10 cellular contexts compared by ENCODE assay signal in the genomic region with DNA sequence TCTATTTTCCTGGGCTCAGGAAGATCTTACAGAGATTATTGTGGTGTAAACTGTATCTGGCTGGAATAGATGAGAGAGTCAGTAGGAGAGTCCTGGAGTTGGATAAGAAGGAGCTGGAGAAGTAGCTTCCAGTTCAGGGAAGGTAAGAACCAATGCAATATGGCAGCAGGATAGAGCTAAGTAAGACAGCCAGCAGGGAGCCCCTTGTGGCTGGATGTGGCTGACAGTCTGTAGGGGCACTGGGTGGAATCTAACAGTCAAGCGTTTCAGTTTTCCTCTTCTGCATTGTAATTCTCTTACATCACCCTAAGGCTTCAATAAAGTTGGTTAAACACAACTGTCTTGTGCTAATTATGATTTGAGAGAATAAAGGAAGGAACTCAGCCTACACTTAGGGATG.
DNase-seq lines count a peak whose midpoint lies in the region; ATAC-seq, FAIRE-seq and TF ChIP-seq lines count a peak whose summit lies in the region.
"Had no signal": no experiment of that assay in that cellular context is flagged by ENCODE, and none has a peak within 500 bp of the region (broad histone marks: within the 10 kb centered on the region; RNA-seq: fewer than 3 reads in every experiment).

No MANE protein-coding gene starts in this region.

- POLR2A ChIA-PET in K562 (lab: Yijun Ruan, JAX), result interaction anchor here (0.9 kb wide), 1 partner anchor 14 kb away, joined by 3 read pairs; no protein-coding TSS in a partner anchor

- no peak overlapping the region for H2AFZ ChIP-seq in K562 (ENCODE audit: low read depth, low read length)

- BruUV-seq in K562 (replicated peaks; lab: Mats Ljungman, UMichigan), result no TSS peak

- 0% methylated on average over 1 of the region's 1 CpG for WGBS in K562 (ENCODE audit: insufficient coverage, low coverage, missing lambda C conversion rate)

- H3K27ac ChIP-seq in K562 (ENCODE audit: extremely low read depth, low read depth, low read length), result no peak overlapping the region
- H3K27ac ChIP-seq in gastrocnemius medialis, result peak overlapping the region; percentile 90 to 94 (median 92)

- peak; percentile 90 for ATAC-seq in K562
- ATAC-seq in gastrocnemius medialis, result peak in 1 of 2 donors; percentile 24
- no peak for ATAC-seq in GM19324 (IDR thresholded peaks at IDR 0.05; ENCODE audit: low FRiP score, unreplicated experiment)
- no peak for ATAC-seq in GM18502 (IDR thresholded peaks at IDR 0.05; ENCODE audit: poor library complexity, unreplicated experiment)

- no peak overlapping the region for H3K9ac ChIP-seq in K562 (ENCODE audit: insufficient read depth in 1 of 2, low read depth in 2 of 2, low read length in 2 of 2)

- TF ChIP-seq RAD21 in K562 (CRISPR knock-in tag; conservative IDR thresholded peaks at IDR 0.05 in 1 of 2, IDR thresholded peaks at IDR 0.05 in 1 of 2), result no peak

- H3K27me3 ChIP-seq in K562 (ENCODE audit: control insufficient read depth in 2 of 2, insufficient read depth in 2 of 2, low read length in 2 of 2) (peaks cover 4 to 18% of the 10 kb centered on the region in 2 experiments; a peak in 3 of 5 replicates), gastrocnemius medialis (no peaks in the 10 kb centered on the region)
- H3K27me3 ChIP-seq: thyroid gland had no signal

- H3K79me2 ChIP-seq in K562 (ENCODE audit: control insufficient read depth, insufficient read depth, low read length), result no peaks in the 10 kb centered on the region

- H3K9me1 ChIP-seq in K562 (ENCODE audit: control insufficient read depth, insufficient read depth, low read length), result no peaks in the 10 kb centered on the region

- no peak overlapping the region for H3K4me2 ChIP-seq in K562 (ENCODE audit: insufficient read depth, low read length)

- no peak for TF ChIP-seq EP300 in K562 (IDR thresholded peaks at IDR 0.05; ENCODE audit: low read length)

- TF ChIP-seq CTCF in GM12873 (IDR thresholded peaks at IDR 0.05; ENCODE audit: insufficient read depth, low read depth, low read length, missing control alignments) (peak; percentile 48), K562 (IDR thresholded peaks at IDR 0.05 in 2 of 3, conservative IDR thresholded peaks at IDR 0.05 in 1 of 3; ENCODE audit: insufficient read depth in 2 of 3, low read depth in 1 of 3, low read length in 3 of 3) (peak; percentile 21 to 42 (median 36); a peak in 3 of 6 replicates), gastrocnemius medialis (IDR thresholded peaks at IDR 0.05 in 4 of 5, conservative IDR thresholded peaks at IDR 0.05 in 1 of 5) (peak in 1 of 5 experiments; percentile 9)

- FAIRE-seq in K562 (lab: Jason Lieb, UNC), result no peak
- FAIRE-seq: TTC549 had no signal

- H3K9me3 ChIP-seq in K562 (replicated peaks; ENCODE audit: control insufficient read depth, insufficient read depth, low read depth, low read length), result no peaks in the 10 kb centered on the region
- no peaks in the 10 kb centered on the region for H3K9me3 ChIP-seq in gastrocnemius medialis
- H3K9me3 ChIP-seq: thyroid gland had no signal

- intact Hi-C loops in K562 (cut with micrococcal nuclease) (no loop called here), gastrocnemius medialis (cut with DNase I; ENCODE audit: low total_unique reads) (loop anchor here (5.0 kb wide), 1 partner anchor 245 kb away; no protein-coding TSS in a partner anchor)

- H3K4me1 ChIP-seq in K562 (replicated peaks in 1 of 2; ENCODE audit: control insufficient read depth in 2 of 2, insufficient read depth in 2 of 2, low read length in 2 of 2) (no peaks in the 10 kb centered on the region), gastrocnemius medialis (peaks cover 59 to 77% of the 10 kb centered on the region in 2 donors)

- TF ChIP-seq POLR2A in K562 (conservative IDR thresholded peaks at IDR 0.05) (no peak), gastrocnemius medialis (IDR thresholded peaks at IDR 0.05) (no peak)

- in situ Hi-C loops in K562 (cut with MboI), result no loop called here
- in situ Hi-C loops in gastrocnemius medialis (cut with MboI; ENCODE audit: low sequenced_read_pairs in 4 of 4), result no loop called here
- in situ Hi-C loops in ACHN (cut with HindIII; ENCODE audit: low pct_ligation_motif_present, low pct_unique_long_range_greater_than_20kb, low sequenced_read_pairs), result no loop called here

- DNase-seq in NCI-H146 (lab: John Stamatoyannopoulos, UW) (peak; percentile 36), K562 (ENCODE audit: extremely low read depth in 1 of 4, low spot score in 3 of 4) (peak in 2 of 4 experiments; percentile 9 to 27), gastrocnemius medialis (peak in 1 of 2 donors; percentile 37), ACHN (no peak)
- DNase-seq: stimulated activated CD4-positive, alpha-beta T cell treated with anti-CD3 and anti-CD28 coated beads, Interleukin-15, amount 100 ng/mL, for 24 hours; thyroid gland had no signal

- H4K20me1 ChIP-seq in K562 (replicated peaks; ENCODE audit: control insufficient read depth, insufficient read depth, low read length), result no peaks in the 10 kb centered on the region

- no peaks in the 10 kb centered on the region for H3K36me3 ChIP-seq in K562 (ENCODE audit: control insufficient read depth, insufficient read depth, low read length)
- H3K36me3 ChIP-seq in gastrocnemius medialis, result no peaks in the 10 kb centered on the region
- H3K36me3 ChIP-seq: thyroid gland had no signal

- CTCF ChIA-PET in K562 (lab: Yijun Ruan, JAX; ENCODE audit: low intra/inter-chr PET ratio), result no interaction called here

- no peak overlapping the region for H3K4me3 ChIP-seq in K562
- H3K4me3 ChIP-seq in gastrocnemius medialis, result no peak overlapping the region
- H3K4me3 ChIP-seq: thyroid gland had no signal

TF ChIP-seq in K562, 482 proteins besides CTCF, POLR2A, EP300 and RAD21:
- TF ChIP-seq, protein P1, sequence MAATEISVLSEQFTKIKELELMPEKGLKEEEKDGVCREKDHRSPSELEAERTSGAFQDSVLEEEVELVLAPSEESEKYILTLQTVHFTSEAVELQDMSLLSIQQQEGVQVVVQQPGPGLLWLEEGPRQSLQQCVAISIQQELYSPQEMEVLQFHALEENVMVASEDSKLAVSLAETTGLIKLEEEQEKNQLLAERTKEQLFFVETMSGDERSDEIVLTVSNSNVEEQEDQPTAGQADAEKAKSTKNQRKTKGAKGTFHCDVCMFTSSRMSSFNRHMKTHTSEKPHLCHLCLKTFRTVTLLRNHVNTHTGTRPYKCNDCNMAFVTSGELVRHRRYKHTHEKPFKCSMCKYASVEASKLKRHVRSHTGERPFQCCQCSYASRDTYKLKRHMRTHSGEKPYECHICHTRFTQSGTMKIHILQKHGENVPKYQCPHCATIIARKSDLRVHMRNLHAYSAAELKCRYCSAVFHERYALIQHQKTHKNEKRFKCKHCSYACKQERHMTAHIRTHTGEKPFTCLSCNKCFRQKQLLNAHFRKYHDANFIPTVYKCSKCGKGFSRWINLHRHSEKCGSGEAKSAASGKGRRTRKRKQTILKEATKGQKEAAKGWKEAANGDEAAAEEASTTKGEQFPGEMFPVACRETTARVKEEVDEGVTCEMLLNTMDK (IDR thresholded peaks at IDR 0.05; ENCODE audit: borderline replicate concordance, insufficient read depth, low read depth, low read length, poor library complexity, severe bottlenecking), result peak; percentile 88
- 0 out of 2 replicates have a peak, but pooled peaks have one; percentile 13 for TF ChIP-seq ETV1 (tag; conservative IDR thresholded peaks at IDR 0.05; ENCODE audit: low read depth)
- TF ChIP-seq, protein P2, sequence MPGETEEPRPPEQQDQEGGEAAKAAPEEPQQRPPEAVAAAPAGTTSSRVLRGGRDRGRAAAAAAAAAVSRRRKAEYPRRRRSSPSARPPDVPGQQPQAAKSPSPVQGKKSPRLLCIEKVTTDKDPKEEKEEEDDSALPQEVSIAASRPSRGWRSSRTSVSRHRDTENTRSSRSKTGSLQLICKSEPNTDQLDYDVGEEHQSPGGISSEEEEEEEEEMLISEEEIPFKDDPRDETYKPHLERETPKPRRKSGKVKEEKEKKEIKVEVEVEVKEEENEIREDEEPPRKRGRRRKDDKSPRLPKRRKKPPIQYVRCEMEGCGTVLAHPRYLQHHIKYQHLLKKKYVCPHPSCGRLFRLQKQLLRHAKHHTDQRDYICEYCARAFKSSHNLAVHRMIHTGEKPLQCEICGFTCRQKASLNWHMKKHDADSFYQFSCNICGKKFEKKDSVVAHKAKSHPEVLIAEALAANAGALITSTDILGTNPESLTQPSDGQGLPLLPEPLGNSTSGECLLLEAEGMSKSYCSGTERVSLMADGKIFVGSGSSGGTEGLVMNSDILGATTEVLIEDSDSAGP (CRISPR knock-in tag; IDR thresholded peaks at IDR 0.05), result no peak
- TF ChIP-seq YY1 (IDR thresholded peaks at IDR 0.05; ENCODE audit: borderline replicate concordance in 1 of 3, control insufficient read depth in 1 of 3, extremely low read depth in 1 of 3, insufficient read depth in 3 of 3, insufficient read length in 1 of 3, insufficient replicate concordance in 2 of 3, low read depth in 1 of 3, low read length in 2 of 3), result peak in 1 of 3 experiments; percentile 57
- TF ChIP-seq PYGO2 (tag; IDR thresholded peaks at IDR 0.05), result no peak
TF ChIP-seq in K562: peak in this region for 3.
